ENCODE assay signal across 1 cellular context in the genomic region with DNA sequence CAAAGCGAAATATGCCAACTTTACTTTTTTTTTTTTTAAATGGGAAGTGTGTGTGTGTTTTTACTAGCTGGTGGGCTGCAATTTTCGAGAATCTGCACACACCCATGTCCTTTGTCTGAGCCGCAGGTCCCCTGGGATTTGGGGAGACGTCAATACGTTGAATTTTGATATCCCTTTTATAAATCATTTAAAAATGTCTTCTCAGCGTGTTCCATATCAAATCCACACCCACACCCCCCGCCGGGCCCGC.
A peak's percentile ranks its signal among the peaks of the same experiment; 100 is the strongest.
TF ChIP-seq lines count a peak whose summit lies in the region.

No MANE protein-coding gene starts in this region.

TF ChIP-seq in K562, 482 proteins besides CTCF, POLR2A, EP300 and RAD21 (continued from another document and continues in another):
- no peak for TF ChIP-seq DLX4 (CRISPR knock-in tag; IDR thresholded peaks at IDR 0.05)
- no peak for TF ChIP-seq ZNF551 (CRISPR knock-in tag; IDR thresholded peaks at IDR 0.05)
- no peak for TF ChIP-seq COPS2 (conservative IDR thresholded peaks at IDR 0.05)
- TF ChIP-seq ID3 (CRISPR knock-in tag; IDR thresholded peaks at IDR 0.05), result no peak
- no peak for TF ChIP-seq ID3 (tag; IDR thresholded peaks at IDR 0.05)
- no peak for TF ChIP-seq TRIM25 (IDR thresholded peaks at IDR 0.05; ENCODE audit: borderline replicate concordance)
- TF ChIP-seq SREBF1 (IDR thresholded peaks at IDR 0.05; ENCODE audit: borderline replicate concordance, low read depth, low read length), result no peak
- no peak for TF ChIP-seq CHD2 (IDR thresholded peaks at IDR 0.05; ENCODE audit: low read depth, low read length)
- no peak for TF ChIP-seq MED1 (CRISPR knock-in tag; IDR thresholded peaks at IDR 0.05; ENCODE audit: borderline replicate concordance)
- no peak for TF ChIP-seq MAZ (CRISPR knock-in tag; conservative IDR thresholded peaks at IDR 0.05 in 1 of 2, IDR thresholded peaks at IDR 0.05 in 1 of 2)
- no peak for TF ChIP-seq JUND (IDR thresholded peaks at IDR 0.05; ENCODE audit: borderline replicate concordance, low read depth, low read length)
- no peak for TF ChIP-seq JUND (tag; IDR thresholded peaks at IDR 0.05; ENCODE audit: borderline replicate concordance, low read depth, low read length)
- TF ChIP-seq BRD4 (IDR thresholded peaks at IDR 0.05), result no peak; the same call in 1 of the 2 replicates
- no peak for TF ChIP-seq RBBP5 (IDR thresholded peaks at IDR 0.05; ENCODE audit: borderline replicate concordance, insufficient read depth, low read length, poor library complexity, severe bottlenecking)
- 0 out of 2 replicates have a peak, but pooled peaks have one; percentile 7 for TF ChIP-seq GATAD2A (IDR thresholded peaks at IDR 0.05)
- peak; percentile 73 to 89; a peak in 1 of 4 replicates for TF ChIP-seq ARNT (IDR thresholded peaks at IDR 0.05)
- TF ChIP-seq NRF1 (conservative IDR thresholded peaks at IDR 0.05 in 1 of 2, IDR thresholded peaks at IDR 0.05 in 1 of 2), result no peak
- TF ChIP-seq GTF2E2 (tag; IDR thresholded peaks at IDR 0.05), result 0 out of 2 replicates have a peak, but pooled peaks have one; percentile 95
- peak; percentile 99; the same call in 1 of the 2 replicates for TF ChIP-seq DNMT1 (IDR thresholded peaks at IDR 0.05)
- no peak for TF ChIP-seq NFRKB (IDR thresholded peaks at IDR 0.05; ENCODE audit: low read depth)
- TF ChIP-seq PHF21A (IDR thresholded peaks at IDR 0.05; ENCODE audit: borderline replicate concordance, low read depth), result 0 out of 2 replicates have a peak, but pooled peaks have one; percentile 61
- TF ChIP-seq CC2D1A (IDR thresholded peaks at IDR 0.05), result no peak
- TF ChIP-seq ZNF143 (CRISPR knock-in tag; IDR thresholded peaks at IDR 0.05), result no peak
- TF ChIP-seq MIER1 (IDR thresholded peaks at IDR 0.05; ENCODE audit: low read depth), result peak; percentile 67; the same call in 1 of the 2 replicates
- no peak for TF ChIP-seq SAFB2 (IDR thresholded peaks at IDR 0.05; ENCODE audit: borderline replicate concordance, low read depth, low read length, severe bottlenecking)
- TF ChIP-seq CEBPZ (IDR thresholded peaks at IDR 0.05; ENCODE audit: borderline replicate concordance, low read depth, low read length), result no peak
- TF ChIP-seq SAFB (IDR thresholded peaks at IDR 0.05; ENCODE audit: borderline replicate concordance, low read depth, low read length), result no peak
- TF ChIP-seq, protein P1, sequence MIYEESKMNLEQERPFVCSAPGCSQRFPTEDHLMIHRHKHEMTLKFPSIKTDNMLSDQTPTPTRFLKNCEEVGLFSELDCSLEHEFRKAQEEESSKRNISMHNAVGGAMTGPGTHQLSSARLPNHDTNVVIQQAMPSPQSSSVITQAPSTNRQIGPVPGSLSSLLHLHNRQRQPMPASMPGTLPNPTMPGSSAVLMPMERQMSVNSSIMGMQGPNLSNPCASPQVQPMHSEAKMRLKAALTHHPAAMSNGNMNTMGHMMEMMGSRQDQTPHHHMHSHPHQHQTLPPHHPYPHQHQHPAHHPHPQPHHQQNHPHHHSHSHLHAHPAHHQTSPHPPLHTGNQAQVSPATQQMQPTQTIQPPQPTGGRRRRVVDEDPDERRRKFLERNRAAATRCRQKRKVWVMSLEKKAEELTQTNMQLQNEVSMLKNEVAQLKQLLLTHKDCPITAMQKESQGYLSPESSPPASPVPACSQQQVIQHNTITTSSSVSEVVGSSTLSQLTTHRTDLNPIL (CRISPR knock-in tag; IDR thresholded peaks at IDR 0.05), result no peak
- TF ChIP-seq, protein P2, sequence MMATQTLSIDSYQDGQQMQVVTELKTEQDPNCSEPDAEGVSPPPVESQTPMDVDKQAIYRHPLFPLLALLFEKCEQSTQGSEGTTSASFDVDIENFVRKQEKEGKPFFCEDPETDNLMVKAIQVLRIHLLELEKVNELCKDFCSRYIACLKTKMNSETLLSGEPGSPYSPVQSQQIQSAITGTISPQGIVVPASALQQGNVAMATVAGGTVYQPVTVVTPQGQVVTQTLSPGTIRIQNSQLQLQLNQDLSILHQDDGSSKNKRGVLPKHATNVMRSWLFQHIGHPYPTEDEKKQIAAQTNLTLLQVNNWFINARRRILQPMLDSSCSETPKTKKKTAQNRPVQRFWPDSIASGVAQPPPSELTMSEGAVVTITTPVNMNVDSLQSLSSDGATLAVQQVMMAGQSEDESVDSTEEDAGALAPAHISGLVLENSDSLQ (IDR thresholded peaks at IDR 0.05), result no peak
- TF ChIP-seq CBX2 (IDR thresholded peaks at IDR 0.05; ENCODE audit: insufficient read depth, low read length, poor library complexity, severe bottlenecking), result no peak
- TF ChIP-seq L3MBTL2 (IDR thresholded peaks at IDR 0.05), result no peak
- no peak for TF ChIP-seq NR0B1 (IDR thresholded peaks at IDR 0.05; ENCODE audit: partially characterized antibody)
- TF ChIP-seq PTBP1 (IDR thresholded peaks at IDR 0.05; ENCODE audit: low read depth, low read length), result 0 out of 2 replicates have a peak, but pooled peaks have one; percentile 15
- no peak for TF ChIP-seq ZNF583 (CRISPR knock-in tag; IDR thresholded peaks at IDR 0.05)
- TF ChIP-seq ZNF384 (IDR thresholded peaks at IDR 0.05; ENCODE audit: low read depth, low read length), result no peak
- no peak for TF ChIP-seq HMG20A (CRISPR knock-in tag; conservative IDR thresholded peaks at IDR 0.05)
- no peak for TF ChIP-seq MTF1 (CRISPR knock-in tag; IDR thresholded peaks at IDR 0.05; ENCODE audit: borderline replicate concordance)
- no peak for TF ChIP-seq KLF13 (tag; IDR thresholded peaks at IDR 0.05; ENCODE audit: borderline replicate concordance, low read depth)
- TF ChIP-seq ZNF146 (CRISPR knock-in tag; IDR thresholded peaks at IDR 0.05; ENCODE audit: unreplicated experiment), result no peak
- TF ChIP-seq MCM5 (IDR thresholded peaks at IDR 0.05; ENCODE audit: low read depth), result no peak
- no peak for TF ChIP-seq IFI16 (CRISPR knock-in tag; IDR thresholded peaks at IDR 0.05)
- no peak for TF ChIP-seq ZNF695 (CRISPR knock-in tag; IDR thresholded peaks at IDR 0.05)
- TF ChIP-seq GMEB1 (CRISPR knock-in tag; IDR thresholded peaks at IDR 0.05), result no peak
- no peak for TF ChIP-seq CSDE1 (IDR thresholded peaks at IDR 0.05)
- TF ChIP-seq KAT8 (IDR thresholded peaks at IDR 0.05; ENCODE audit: low read depth), result no peak
- no peak for TF ChIP-seq PML (IDR thresholded peaks at IDR 0.05; ENCODE audit: low read length)
- TF ChIP-seq EWSR1 (IDR thresholded peaks at IDR 0.05; ENCODE audit: borderline replicate concordance, low read depth, partially characterized antibody), result no peak
- TF ChIP-seq ZNF75A (CRISPR knock-in tag; IDR thresholded peaks at IDR 0.05), result no peak
- no peak for TF ChIP-seq ZNF121 (CRISPR knock-in tag; conservative IDR thresholded peaks at IDR 0.05)
- TF ChIP-seq, protein P3, sequence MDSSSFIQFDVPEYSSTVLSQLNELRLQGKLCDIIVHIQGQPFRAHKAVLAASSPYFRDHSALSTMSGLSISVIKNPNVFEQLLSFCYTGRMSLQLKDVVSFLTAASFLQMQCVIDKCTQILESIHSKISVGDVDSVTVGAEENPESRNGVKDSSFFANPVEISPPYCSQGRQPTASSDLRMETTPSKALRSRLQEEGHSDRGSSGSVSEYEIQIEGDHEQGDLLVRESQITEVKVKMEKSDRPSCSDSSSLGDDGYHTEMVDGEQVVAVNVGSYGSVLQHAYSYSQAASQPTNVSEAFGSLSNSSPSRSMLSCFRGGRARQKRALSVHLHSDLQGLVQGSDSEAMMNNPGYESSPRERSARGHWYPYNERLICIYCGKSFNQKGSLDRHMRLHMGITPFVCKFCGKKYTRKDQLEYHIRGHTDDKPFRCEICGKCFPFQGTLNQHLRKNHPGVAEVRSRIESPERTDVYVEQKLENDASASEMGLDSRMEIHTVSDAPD (CRISPR knock-in tag; IDR thresholded peaks at IDR 0.05), result no peak
- TF ChIP-seq, protein P4, sequence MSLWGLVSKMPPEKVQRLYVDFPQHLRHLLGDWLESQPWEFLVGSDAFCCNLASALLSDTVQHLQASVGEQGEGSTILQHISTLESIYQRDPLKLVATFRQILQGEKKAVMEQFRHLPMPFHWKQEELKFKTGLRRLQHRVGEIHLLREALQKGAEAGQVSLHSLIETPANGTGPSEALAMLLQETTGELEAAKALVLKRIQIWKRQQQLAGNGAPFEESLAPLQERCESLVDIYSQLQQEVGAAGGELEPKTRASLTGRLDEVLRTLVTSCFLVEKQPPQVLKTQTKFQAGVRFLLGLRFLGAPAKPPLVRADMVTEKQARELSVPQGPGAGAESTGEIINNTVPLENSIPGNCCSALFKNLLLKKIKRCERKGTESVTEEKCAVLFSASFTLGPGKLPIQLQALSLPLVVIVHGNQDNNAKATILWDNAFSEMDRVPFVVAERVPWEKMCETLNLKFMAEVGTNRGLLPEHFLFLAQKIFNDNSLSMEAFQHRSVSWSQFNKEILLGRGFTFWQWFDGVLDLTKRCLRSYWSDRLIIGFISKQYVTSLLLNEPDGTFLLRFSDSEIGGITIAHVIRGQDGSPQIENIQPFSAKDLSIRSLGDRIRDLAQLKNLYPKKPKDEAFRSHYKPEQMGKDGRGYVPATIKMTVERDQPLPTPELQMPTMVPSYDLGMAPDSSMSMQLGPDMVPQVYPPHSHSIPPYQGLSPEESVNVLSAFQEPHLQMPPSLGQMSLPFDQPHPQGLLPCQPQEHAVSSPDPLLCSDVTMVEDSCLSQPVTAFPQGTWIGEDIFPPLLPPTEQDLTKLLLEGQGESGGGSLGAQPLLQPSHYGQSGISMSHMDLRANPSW (CRISPR knock-in tag; IDR thresholded peaks at IDR 0.05), result no peak; the same call in 1 of the 2 replicates
- TF ChIP-seq PPARD (CRISPR knock-in tag; IDR thresholded peaks at IDR 0.05), result no peak
